8 cellular contexts compared by ENCODE assay signal in the genomic region with DNA sequence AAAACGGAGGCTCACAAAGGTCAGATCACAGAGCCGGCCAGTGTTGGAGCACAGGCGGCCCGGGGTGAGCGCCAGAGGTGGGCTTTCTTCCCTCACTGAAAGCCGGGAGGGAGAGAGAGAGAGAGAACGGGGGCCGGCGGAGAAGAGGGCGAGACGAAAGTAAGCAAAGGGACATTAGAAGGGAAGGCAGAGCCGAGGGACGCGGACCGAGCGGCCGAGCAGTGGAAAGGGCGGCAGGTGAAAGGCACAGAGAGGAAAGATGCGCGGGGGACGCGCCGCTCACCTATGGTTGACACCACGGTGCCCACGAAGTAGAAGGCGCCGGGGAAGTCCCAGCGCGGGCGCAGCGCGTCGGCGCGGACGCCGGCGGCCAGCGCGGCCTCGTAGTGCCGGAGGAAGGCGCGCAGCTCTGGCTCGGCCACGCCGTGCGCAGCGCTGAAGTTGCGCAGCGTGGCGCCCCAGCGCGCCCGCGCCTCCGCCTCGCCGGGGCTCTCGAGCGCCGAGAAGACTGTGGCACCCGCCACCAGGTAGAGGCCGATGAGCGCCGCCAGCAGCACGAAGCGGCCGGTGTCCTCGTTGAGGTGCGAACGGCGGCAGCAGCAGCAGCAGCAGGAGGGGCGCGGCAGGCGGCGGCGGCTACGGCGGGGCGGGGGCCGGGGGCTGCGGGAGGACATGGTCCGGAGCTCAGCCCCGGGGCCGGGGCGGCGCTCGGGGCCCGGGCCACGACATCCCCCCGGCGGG. TPM values are rescaled to one million over a fixed set of nuclear protein-coding genes. Genes with fewer than 3 reads are reported as not detected.
DNase-seq lines count a peak whose midpoint lies in the region; ATAC-seq and TF ChIP-seq lines count a peak whose summit lies in the region.

No MANE protein-coding gene starts in this region.

- no peak for DNase-seq in heart right ventricle
- DNase-seq in Right ventricle myocardium inferior (ENCODE audit: missing footprints) = no peak
- DNase-seq in RWPE2 (ENCODE audit: low spot score) = no peak
- no peak for DNase-seq in foreskin keratinocyte

- peaks cover 6 to 26% (median 17%) of the 10 kb centered on the region in 9 donors for H3K4me1 ChIP-seq in heart right ventricle
- no peaks in the 10 kb centered on the region for H3K4me1 ChIP-seq in RWPE2 (ENCODE audit: insufficient read depth, poor library complexity, severe bottlenecking)
- H3K4me1 ChIP-seq in foreskin keratinocyte = no peaks in the 10 kb centered on the region
- peaks cover 6 to 15% (median 10%) of the 10 kb centered on the region in 3 donors for H3K4me1 ChIP-seq in skeletal muscle tissue (ENCODE audit: control insufficient read depth in 3 of 3, insufficient read depth in 3 of 3, low read length in 3 of 3)

- H3K27ac ChIP-seq in heart right ventricle (no peak overlapping the region), RWPE2 (ENCODE audit: poor library complexity, severe bottlenecking) (no peak overlapping the region), foreskin keratinocyte (no peak overlapping the region), skeletal muscle tissue (ENCODE audit: low read depth, low read length) (no peak overlapping the region)

- ATAC-seq in heart right ventricle = peak in 1 of 8 donors; percentile 48
- no peak for ATAC-seq in Right ventricle myocardium inferior
- peak; percentile 38 for ATAC-seq in RWPE2 (ENCODE audit: low read depth)
- peak; percentile 31 for ATAC-seq in foreskin keratinocyte
- ATAC-seq in GM19328 (IDR thresholded peaks at IDR 0.05; ENCODE audit: unreplicated experiment) = no peak
- ATAC-seq in HG03039 (IDR thresholded peaks at IDR 0.05; ENCODE audit: unreplicated experiment) = no peak
- no peak for ATAC-seq in GM21360 (IDR thresholded peaks at IDR 0.05; ENCODE audit: unreplicated experiment)

- intact Hi-C loops in heart right ventricle (cut with DNase I) = no loop called here
- intact Hi-C loops in Right ventricle myocardium inferior (cut with DNase I) = no loop called here

- WGBS in heart right ventricle, 2 donors = 1 to 2% methylated on average over 83 to 91 of the region's 93 CpGs

- H3K36me3 ChIP-seq in heart right ventricle (no peaks in the 10 kb centered on the region), RWPE2 (ENCODE audit: low read depth) (no peaks in the 10 kb centered on the region), skeletal muscle tissue (ENCODE audit: control insufficient read depth in 3 of 3, insufficient read depth in 3 of 3, low read length in 3 of 3) (no peaks in the 10 kb centered on the region)

- no peaks in the 10 kb centered on the region for H3K9me3 ChIP-seq in heart right ventricle
- H3K9me3 ChIP-seq in RWPE2 (ENCODE audit: severe bottlenecking) = no peaks in the 10 kb centered on the region
- H3K9me3 ChIP-seq in skeletal muscle tissue (ENCODE audit: control insufficient read depth in 3 of 3, low read length in 3 of 3) = no peaks in the 10 kb centered on the region

- H3K4me3 ChIP-seq in heart right ventricle (peak overlapping the region in 7 of 10 donors; percentile 7 to 37 (median 14)), RWPE2 (ENCODE audit: severe bottlenecking) (peak overlapping the region; percentile 1), skeletal muscle tissue (ENCODE audit: low read length in 3 of 3) (peak overlapping the region in 2 of 3 donors; percentile 13 to 20)

- no peak for TF ChIP-seq CTCF in heart right ventricle (IDR thresholded peaks at IDR 0.05)
- TF ChIP-seq CTCF in RWPE2 (IDR thresholded peaks at IDR 0.05; ENCODE audit: poor library complexity, severe bottlenecking) = no peak
- TF ChIP-seq CTCF in foreskin keratinocyte (conservative IDR thresholded peaks at IDR 0.05) = peak; percentile 8

- H3K9ac ChIP-seq in skeletal muscle tissue (ENCODE audit: low read depth in 1 of 3, low read length in 3 of 3) = no peak overlapping the region

- H3K27me3 ChIP-seq in heart right ventricle (peaks cover 16 to 85% (median 79%) of the 10 kb centered on the region in 7 donors), RWPE2 (ENCODE audit: insufficient read depth, poor library complexity, severe bottlenecking) (peaks cover 68% of the 10 kb centered on the region), foreskin keratinocyte (peaks cover 93% of the 10 kb centered on the region), skeletal muscle tissue (ENCODE audit: control insufficient read depth in 3 of 3, insufficient read depth in 3 of 3, low read length in 3 of 3) (peaks cover 55 to 66% (median 62%) of the 10 kb centered on the region in 3 donors)

RNA-seq across cellular contexts. Expression of a gene that starts 1.0 kb away (rescaled TPM):
- total RNA-seq in heart right ventricle (under 1 TPM in 8 of 10 donors, not detected in 2; 0.04 to 0.76 (median 0.10) TPM), Right ventricle myocardium inferior (0.30 TPM), foreskin keratinocyte (not detected in 2 replicates), skeletal muscle tissue (not detected)
- polyA plus RNA-seq in heart right ventricle (under 1 TPM; 0.01 to 0.07 TPM), foreskin keratinocyte (not detected in 2 replicates)

Comparison
In these comparisons a context has a peak if more than half of its experiments do, and no peak if none do; other contexts are left out.
1. ATAC-seq: peak in RWPE2 (single experiment) and foreskin keratinocyte (single experiment); none in Right ventricle myocardium inferior (single experiment), GM19328 (single experiment), HG03039 (single experiment) and GM21360 (single experiment).
2. Peak in every context shown above with its lines, with median percentiles within 50 percentile points of each other: H3K4me3 ChIP-seq.